In the genomic region with DNA sequence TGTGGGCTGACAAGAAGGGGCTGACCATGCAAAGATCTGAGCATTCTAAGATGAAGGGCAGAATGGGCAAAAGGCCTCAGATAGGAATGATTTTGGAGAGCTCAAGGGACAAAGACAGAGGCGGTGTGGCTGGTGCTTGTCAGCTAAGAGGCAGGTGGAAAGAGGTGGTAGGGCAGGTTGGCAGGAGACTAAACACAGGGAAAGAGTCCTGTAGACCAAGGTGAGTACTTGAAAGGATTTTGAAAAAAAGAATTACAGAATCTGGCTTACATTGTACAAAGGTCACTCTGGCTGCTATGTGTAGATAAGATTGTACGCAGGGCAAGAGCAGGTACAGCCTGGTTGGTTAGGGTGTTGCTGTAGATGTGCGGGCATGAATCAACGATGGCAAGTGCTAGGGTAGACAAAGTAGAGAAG, we compare ENCODE assay signal across 27 cellular contexts. TPM values are rescaled to one million over a fixed set of nuclear protein-coding genes. Genes with fewer than 3 reads are reported as not detected.
DNase-seq lines count a peak whose midpoint lies in the region; ATAC-seq, FAIRE-seq and TF ChIP-seq lines count a peak whose summit lies in the region.
"Had no signal": no experiment of that assay in that cellular context is flagged by ENCODE, and none has a peak within 500 bp of the region (broad histone marks: within the 10 kb centered on the region; RNA-seq: fewer than 3 reads in every experiment).

No MANE protein-coding gene starts in this region.

- peak; percentile 32 for FAIRE-seq in HepG2 (lab: Jason Lieb, UNC)
- FAIRE-seq: GM12891, islet of Langerhans had no signal

- H3K4me1 Mint-ChIP-seq in activated naive CD4-positive, alpha-beta T cell treated with anti-CD3 and anti-CD28 coated beads, Interleukin-2, amount 10 ng/mL, durations not matched to agents 7 days and 5 days, result peaks cover 60% of the 10 kb centered on the region
- peaks cover 78% of the 10 kb centered on the region for H3K4me1 Mint-ChIP-seq in activated naive CD4-positive, alpha-beta T cell treated with anti-CD3 and anti-CD28 coated beads for 36 hours (ENCODE audit: low read depth)
- H3K4me1 Mint-ChIP-seq in T-helper 17 cell (peaks cover 48% of the 10 kb centered on the region), chondrocyte (ENCODE audit: low read depth) (peaks cover 55% of the 10 kb centered on the region)

- H3K4me1 ChIP-seq in HepG2 (ENCODE audit: insufficient read depth, low read length), result peaks cover 84% of the 10 kb centered on the region
- peaks cover 20 to 78% (median 34%) of the 10 kb centered on the region in 4 donors for H3K4me1 ChIP-seq in transverse colon
- H3K4me1 ChIP-seq: SJCRH30 had no signal

- intact Hi-C loops in activated naive CD4-positive, alpha-beta T cell treated with anti-CD3 and anti-CD28 coated beads for 36 hours (cut with micrococcal nuclease), result no loop called here
- intact Hi-C loops in HepG2 (cut with micrococcal nuclease; ENCODE audit: unreplicated experiment), result no loop called here
- intact Hi-C loops in transverse colon (cut with DNase I; ENCODE audit: low total_unique reads), result no loop called here

- H3K36me3 ChIP-seq in HepG2 (replicated peaks in 1 of 2; ENCODE audit: control insufficient read depth in 1 of 2, insufficient read depth in 2 of 2, low read length in 2 of 2), result peaks cover 3 to 5% of the 10 kb centered on the region in 2 experiments; a peak in 3 of 5 replicates
- H3K36me3 ChIP-seq in transverse colon, result no peaks in the 10 kb centered on the region
- H3K36me3 ChIP-seq: ovary, SJCRH30 had no signal

- no TSS peak for BruUV-seq in HepG2 (replicated peaks; lab: Mats Ljungman, UMichigan)

- peak overlapping the region; percentile 66 for H3K4me2 ChIP-seq in HepG2 (ENCODE audit: low read depth, low read length)

- in situ Hi-C loops in HepG2 (cut with HindIII; ENCODE audit: extremely low pct_ligation_motif_present, low pct_unique_long_range_greater_than_20kb) (no loop called here), transverse colon (cut with MboI; ENCODE audit: low pct_ligation_motif_present in 1 of 4, low pct_unique_long_range_greater_than_20kb in 1 of 4, low sequenced_read_pairs in 3 of 4) (no loop called here)

- TF ChIP-seq EP300 in HepG2 (IDR thresholded peaks at IDR 0.05; ENCODE audit: low read depth in 2 of 2, low read length in 2 of 2), result peak in 1 of 2 experiments; percentile 58; a peak in 1 of 4 replicates
- 0 out of 2 replicates have a peak, but pooled peaks have one; percentile 51 for TF ChIP-seq EP300 in HepG2 (CRISPR knock-in tag; IDR thresholded peaks at IDR 0.05; ENCODE audit: borderline replicate concordance)
- TF ChIP-seq EP300 in transverse colon (IDR thresholded peaks at IDR 0.05; ENCODE audit: low read depth), result no peak

- no peaks in the 10 kb centered on the region for H3K27me3 ChIP-seq in HepG2 (ENCODE audit: control insufficient read depth in 1 of 2, insufficient read depth in 2 of 2, low read length in 2 of 2)
- no peaks in the 10 kb centered on the region for H3K27me3 ChIP-seq in transverse colon
- H3K27me3 ChIP-seq: foreskin keratinocyte, ovary, SJCRH30, testis had no signal

- TF ChIP-seq POLR2A in HepG2 (IDR thresholded peaks at IDR 0.05; ENCODE audit: insufficient read depth in 1 of 2, low read depth in 2 of 2, low read length in 2 of 2) (no peak), transverse colon (IDR thresholded peaks at IDR 0.05) (no peak)

- DNase-seq in activated naive CD4-positive, alpha-beta T cell treated with anti-CD3 and anti-CD28 coated beads, Interleukin-2, amount 10 ng/mL, durations not matched to agents 7 days and 5 days, result no peak
- DNase-seq in activated naive CD4-positive, alpha-beta T cell treated with anti-CD3 and anti-CD28 coated beads for 36 hours, result no peak
- no peak for DNase-seq in T-helper 17 cell
- DNase-seq in HepG2 (ENCODE audit: low spot score), result peak; percentile 92
- DNase-seq in transverse colon, result peak; percentile 51
- DNase-seq in NCI-H524 treated with DMSO at 0.1 percent for 48 hours (lab: John Stamatoyannopoulos, UW), result no peak
- no peak for DNase-seq in pons (ENCODE audit: low spot score)
- no peak for DNase-seq in chondrocyte (ENCODE audit: low spot score)
- DNase-seq: activated CD4-positive, CD25-positive, alpha-beta regulatory T cell; activated effector memory CD4-positive, alpha-beta T cell treated with Interleukin-2 at 50 U/mL for 16 hours; DMS79; erythroblast; foreskin keratinocyte; hippocampal formation; MM.1S; naive B cell; NCI-H1694; NCI-H226; ovary; SJCRH30; testis had no signal

- peak overlapping the region; percentile 68 for H3K27ac ChIP-seq in HepG2 (ENCODE audit: extremely low read length, insufficient read depth, low read length)
- peak overlapping the region; percentile 39 to 74 (median 66) for H3K27ac ChIP-seq in transverse colon
- H3K27ac ChIP-seq: foreskin keratinocyte, HL-60, ovary, SJCRH30, testis had no signal

- no peaks in the 10 kb centered on the region for H3K27me3 Mint-ChIP-seq in activated naive CD4-positive, alpha-beta T cell treated with anti-CD3 and anti-CD28 coated beads, Interleukin-2, amount 10 ng/mL, durations not matched to agents 7 days and 5 days
- no peaks in the 10 kb centered on the region for H3K27me3 Mint-ChIP-seq in activated naive CD4-positive, alpha-beta T cell treated with anti-CD3 and anti-CD28 coated beads for 36 hours (ENCODE audit: low read depth)
- no peaks in the 10 kb centered on the region for H3K27me3 Mint-ChIP-seq in T-helper 17 cell
- H3K27me3 Mint-ChIP-seq in chondrocyte (ENCODE audit: low read depth), result no peaks in the 10 kb centered on the region
- H3K27me3 Mint-ChIP-seq: naive B cell had no signal

- peaks cover 50% of the 10 kb centered on the region for H3K79me2 ChIP-seq in HepG2 (ENCODE audit: insufficient read depth, low read length)

- no peaks in the 10 kb centered on the region for H4K20me1 ChIP-seq in HepG2 (ENCODE audit: insufficient read depth, low read length)

- peaks cover 9% of the 10 kb centered on the region for H3K36me3 Mint-ChIP-seq in activated naive CD4-positive, alpha-beta T cell treated with anti-CD3 and anti-CD28 coated beads, Interleukin-2, amount 10 ng/mL, durations not matched to agents 7 days and 5 days
- H3K36me3 Mint-ChIP-seq in activated naive CD4-positive, alpha-beta T cell treated with anti-CD3 and anti-CD28 coated beads for 36 hours (ENCODE audit: low read depth), result peaks cover 5% of the 10 kb centered on the region
- H3K36me3 Mint-ChIP-seq in T-helper 17 cell (ENCODE audit: low read depth) (no peaks in the 10 kb centered on the region), chondrocyte (ENCODE audit: low read depth) (no peaks in the 10 kb centered on the region)
- H3K36me3 Mint-ChIP-seq: naive B cell had no signal

- H3K9ac ChIP-seq in HepG2 (ENCODE audit: insufficient read depth, low read depth, low read length), result peak overlapping the region; percentile 48; the same call in 1 of the 2 replicates

- H2AFZ ChIP-seq in HepG2 (ENCODE audit: low read length), result no peak overlapping the region

- POLR2A ChIA-PET in HepG2 (lab: Yijun Ruan, JAX), result no interaction called here

- ATAC-seq in T-helper 17 cell (no peak), HepG2 (peak; percentile 83)
- ATAC-seq: foreskin keratinocyte, Panc1, sciatic nerve had no signal

- H3K9me3 ChIP-seq in T-helper 17 cell (ENCODE audit: control insufficient read depth, low read length, poor library complexity, severe bottlenecking), result no peaks in the 10 kb centered on the region
- H3K9me3 ChIP-seq in HepG2 (ENCODE audit: low read length), result no peaks in the 10 kb centered on the region
- no peaks in the 10 kb centered on the region for H3K9me3 ChIP-seq in transverse colon
- H3K9me3 ChIP-seq: ovary, SJCRH30, testis had no signal

- CTCF ChIA-PET in activated naive CD4-positive, alpha-beta T cell treated with anti-CD3 and anti-CD28 coated beads, Interleukin-2, amount 10 ng/mL, durations not matched to agents 7 days and 5 days (lab: Charles Lee), result interaction anchor here (1.0 kb wide), 1 partner anchor 10 kb away, joined by 3 read pairs; no protein-coding TSS in a partner anchor
- CTCF ChIA-PET in activated naive CD4-positive, alpha-beta T cell treated with anti-CD3 and anti-CD28 coated beads for 36 hours (lab: Charles Lee), result interaction anchor here (1.4 to 3.1 kb wide), 2 partner anchors 11 to 14 kb away, joined by 5 to 21 read pairs; no protein-coding TSS in a partner anchor
- CTCF ChIA-PET in HepG2 (lab: Yijun Ruan, JAX; ENCODE audit: low intra/inter-chr PET ratio, low total read pairs), result no interaction called here

- no peak; the same call in 1 of the 2 replicates for TF ChIP-seq RAD21 in HepG2 (CRISPR knock-in tag; IDR thresholded peaks at IDR 0.05)

- H3K4me3 ChIP-seq in HepG2 (replicated peaks in 1 of 3; ENCODE audit: insufficient read depth in 1 of 3, low read depth in 2 of 3, low read length in 3 of 3), result no peak overlapping the region; a peak in 1 of 6 replicates
- no peak overlapping the region for H3K4me3 ChIP-seq in transverse colon
- H3K4me3 ChIP-seq: lung, ovary, SJCRH30, testis had no signal

- H3K27ac Mint-ChIP-seq in activated naive CD4-positive, alpha-beta T cell treated with anti-CD3 and anti-CD28 coated beads, Interleukin-2, amount 10 ng/mL, durations not matched to agents 7 days and 5 days, result peak overlapping the region; percentile 20
- no peak overlapping the region for H3K27ac Mint-ChIP-seq in activated naive CD4-positive, alpha-beta T cell treated with anti-CD3 and anti-CD28 coated beads for 36 hours
- H3K27ac Mint-ChIP-seq in T-helper 17 cell (peak overlapping the region; percentile 60), chondrocyte (ENCODE audit: unreplicated experiment) (no peak overlapping the region)

- no peak overlapping the region for H3K4me3 Mint-ChIP-seq in activated naive CD4-positive, alpha-beta T cell treated with anti-CD3 and anti-CD28 coated beads, Interleukin-2, amount 10 ng/mL, durations not matched to agents 7 days and 5 days
- H3K4me3 Mint-ChIP-seq in activated naive CD4-positive, alpha-beta T cell treated with anti-CD3 and anti-CD28 coated beads for 36 hours, result no peak overlapping the region
- H3K4me3 Mint-ChIP-seq in T-helper 17 cell (no peak overlapping the region), chondrocyte (ENCODE audit: unreplicated experiment) (no peak overlapping the region)
- H3K4me3 Mint-ChIP-seq: naive B cell had no signal

- 19% methylated on average over 4 of the region's 4 CpGs for WGBS in HepG2 (ENCODE audit: low lambda C conversion rate)
- WGBS in transverse colon (ENCODE audit: low coverage in 1 of 2), 2 donors, result 59 to 65% methylated on average over 4 of the region's 4 CpGs

- H3K9me3 Mint-ChIP-seq in activated naive CD4-positive, alpha-beta T cell treated with anti-CD3 and anti-CD28 coated beads, Interleukin-2, amount 10 ng/mL, durations not matched to agents 7 days and 5 days, result no peaks in the 10 kb centered on the region
- H3K9me3 Mint-ChIP-seq in activated naive CD4-positive, alpha-beta T cell treated with anti-CD3 and anti-CD28 coated beads for 36 hours, result no peaks in the 10 kb centered on the region
- no peaks in the 10 kb centered on the region for H3K9me3 Mint-ChIP-seq in chondrocyte (ENCODE audit: low read depth)
- H3K9me3 Mint-ChIP-seq: naive B cell had no signal

- TF ChIP-seq CTCF in HepG2 (CRISPR knock-in tag; IDR thresholded peaks at IDR 0.05), result no peak
- peak in 1 of 5 experiments; percentile 31 for TF ChIP-seq CTCF in transverse colon (IDR thresholded peaks at IDR 0.05)
- TF ChIP-seq CTCF in chondrocyte (IDR thresholded peaks at IDR 0.05), result no peak

RNA-seq across cellular contexts. Expression of gene STK39, which starts 50.6 kb away (rescaled TPM):
- 10 to 100 TPM; 43.1 TPM for total RNA-seq in activated naive CD4-positive, alpha-beta T cell treated with anti-CD3 and anti-CD28 coated beads for 36 hours
- 10 to 100 TPM; 24.1 to 26.1 TPM for total RNA-seq in T-helper 17 cell
- 27.3 and 27.5 TPM in 2 replicates for total RNA-seq in HepG2 (2016; rRNA removed; fragmentation: Illumina TruSeq; extraction: Trizol)
- 38.8 and 42.4 TPM in 2 replicates for total RNA-seq in HepG2 (2016; cell fraction: cytosol; rRNA removed; fragmentation: Illumina TruSeq; extraction: Trizol; ENCODE audit: low read depth)
- total RNA-seq in HepG2 (2016; cell fraction: insoluble cytoplasmic fraction; rRNA removed; fragmentation: Illumina TruSeq; extraction: Trizol), result 26.6 and 28.7 TPM in 2 replicates
- total RNA-seq in HepG2 (2016; cell fraction: membrane; rRNA removed; fragmentation: Illumina TruSeq; extraction: Trizol), result 34.3 and 39.4 TPM in 2 replicates
- 28.1 and 30.8 TPM in 2 replicates for total RNA-seq in HepG2 (2016; cell fraction: nucleus; rRNA removed; fragmentation: Illumina TruSeq; extraction: Trizol)
- polyA plus RNA-seq in HepG2 (2011; rRNA removed), result 34.7 and 38.4 TPM in 2 replicates
- 19.6 and 35.4 TPM in 2 replicates for polyA plus RNA-seq in HepG2 (2011; cell fraction: cytosol; rRNA removed)
- polyA plus RNA-seq in HepG2 (2011; cell fraction: nucleus; rRNA removed), result 15.4 and 20.0 TPM in 2 replicates
- polyA plus RNA-seq in HepG2 (2012), result 37.9 and 40.1 TPM in 2 replicates
- polyA plus RNA-seq in HepG2 (2016; cell fraction: cytosol; fragmentation: Illumina TruSeq; extraction: Trizol; ENCODE audit: low read depth), result 23.2 and 23.9 TPM in 2 replicates
- 39.3 and 39.7 TPM in 2 replicates for polyA plus RNA-seq in HepG2 (2016; cell fraction: insoluble cytoplasmic fraction; fragmentation: Illumina TruSeq; extraction: Trizol; ENCODE audit: low read depth)
- 33.8 and 36.7 TPM in 2 replicates for polyA plus RNA-seq in HepG2 (2016; cell fraction: membrane; fragmentation: Illumina TruSeq; extraction: Trizol; ENCODE audit: low read depth)
- 24.8 and 27.7 TPM in 2 replicates for polyA plus RNA-seq in HepG2 (2016; cell fraction: nucleus; fragmentation: Illumina TruSeq; extraction: Trizol; ENCODE audit: insufficient read depth, low read depth)
- polyA minus RNA-seq in HepG2 (2011; rRNA and poly(A)+ RNA removed; ENCODE audit: low replicate concordance), result 2.6 and 29.6 TPM in 2 replicates
- 29.1 and 30.6 TPM in 2 replicates for polyA minus RNA-seq in HepG2 (2011; cell fraction: cytosol; rRNA and poly(A)+ RNA removed)
- 93.1 and 93.4 TPM in 2 replicates for polyA minus RNA-seq in HepG2 (2011; cell fraction: nucleus; rRNA and poly(A)+ RNA removed)
- total RNA-seq in transverse colon, result 10 to 100 TPM; 30.6 to 46.1 (median 36.7) TPM
- total RNA-seq in chondrocyte, result 31.9 to 34.8 TPM (median 34.3 TPM) in 3 replicates

Comparison
In these comparisons a context has a peak if more than half of its experiments do, and no peak if none do; other contexts are left out.
1. H3K27ac Mint-ChIP-seq: peak in activated naive CD4-positive, alpha-beta T cell treated with anti-CD3 and anti-CD28 coated beads, Interleukin-2, amount 10 ng/mL, durations not matched to agents 7 days and 5 days (single experiment) and T-helper 17 cell (single experiment); none in activated naive CD4-positive, alpha-beta T cell treated with anti-CD3 and anti-CD28 coated beads for 36 hours (single experiment) and chondrocyte (single experiment).
2. DNase-seq: peak in HepG2 (single experiment) and transverse colon (single experiment); none in activated naive CD4-positive, alpha-beta T cell treated with anti-CD3 and anti-CD28 coated beads, Interleukin-2, amount 10 ng/mL, durations not matched to agents 7 days and 5 days (single experiment), activated naive CD4-positive, alpha-beta T cell treated with anti-CD3 and anti-CD28 coated beads for 36 hours (single experiment), T-helper 17 cell (0 of 3), NCI-H524 treated with DMSO at 0.1 percent for 48 hours (single experiment), pons (single experiment) and chondrocyte (single experiment).